In genomic region chr12:78177298-78177697, GRCh38 we compare ENCODE assay signal across 21 cellular contexts.
"Had no signal": no experiment of that assay in that cellular context is flagged by ENCODE, and none has a peak within 500 bp of the region (broad histone marks: within the 10 kb centered on the region; RNA-seq: fewer than 3 reads in every experiment).

No MANE protein-coding gene starts in this region.

- H3K27ac Mint-ChIP-seq: activated naive CD4-positive, alpha-beta T cell treated with anti-CD3 and anti-CD28 coated beads, Interleukin-2, amount 50 U/mL, for 24 hours; nephron progenitor cell; stimulated activated effector memory CD8-positive, alpha-beta T cell treated with anti-CD3 and anti-CD28 coated beads, Interleukin-12 subunit alpha, Interleukin-12 subunit beta, amount 100 ng/mL, for 72 hours had no signal

- H3K36me3 Mint-ChIP-seq: activated naive CD4-positive, alpha-beta T cell treated with anti-CD3 and anti-CD28 coated beads, Interleukin-2, amount 50 U/mL, for 24 hours; stimulated activated effector memory CD8-positive, alpha-beta T cell treated with anti-CD3 and anti-CD28 coated beads, Interleukin-12 subunit alpha, Interleukin-12 subunit beta, amount 100 ng/mL, for 72 hours had no signal

- DNase-seq: activated CD4-positive, alpha-beta T cell treated with anti-CD3 and anti-CD28 coated beads for 1 hour; activated CD4-positive, alpha-beta T cell treated with anti-CD3 and anti-CD28 coated beads, Interleukin-2, amount 50 U/mL, for 4 hours; activated gamma-delta T cell; foreskin keratinocyte; glutamatergic neuron; hypothalamus; islet precursor cell; midbrain; nephron progenitor cell; occipital lobe; posterior cingulate gyrus; sigmoid colon; stimulated activated CD4-positive, alpha-beta T cell treated with anti-CD3 and anti-CD28 coated beads, Interleukin-4, amount 100 ng/mL, for 24 hours; thyroid gland; WERI-Rb-1 had no signal

- H3K4me1 Mint-ChIP-seq: activated naive CD4-positive, alpha-beta T cell treated with anti-CD3 and anti-CD28 coated beads, Interleukin-2, amount 50 U/mL, for 24 hours; central memory CD8-positive, alpha-beta T cell; stimulated activated effector memory CD8-positive, alpha-beta T cell treated with anti-CD3 and anti-CD28 coated beads, Interleukin-12 subunit alpha, Interleukin-12 subunit beta, amount 100 ng/mL, for 72 hours had no signal

- ATAC-seq: foreskin keratinocyte; left lobe of liver; stimulated activated effector memory CD8-positive, alpha-beta T cell treated with anti-CD3 and anti-CD28 coated beads, Interleukin-12 subunit alpha, Interleukin-12 subunit beta, amount 100 ng/mL, for 72 hours had no signal

- H3K27me3 Mint-ChIP-seq: activated naive CD4-positive, alpha-beta T cell treated with anti-CD3 and anti-CD28 coated beads, Interleukin-2, amount 50 U/mL, for 24 hours; central memory CD8-positive, alpha-beta T cell had no signal

- H3K4me3 Mint-ChIP-seq: activated naive CD4-positive, alpha-beta T cell treated with anti-CD3 and anti-CD28 coated beads, Interleukin-2, amount 50 U/mL, for 24 hours; central memory CD8-positive, alpha-beta T cell; nephron progenitor cell; stimulated activated effector memory CD8-positive, alpha-beta T cell treated with anti-CD3 and anti-CD28 coated beads, Interleukin-12 subunit alpha, Interleukin-12 subunit beta, amount 100 ng/mL, for 72 hours had no signal

- H3K27ac ChIP-seq: ascending aorta, coronary artery, foreskin keratinocyte, sigmoid colon, thyroid gland, WERI-Rb-1 had no signal

- H3K9me3 Mint-ChIP-seq: nephron progenitor cell had no signal
